24 cellular contexts compared by ENCODE assay signal in the genomic region with DNA sequence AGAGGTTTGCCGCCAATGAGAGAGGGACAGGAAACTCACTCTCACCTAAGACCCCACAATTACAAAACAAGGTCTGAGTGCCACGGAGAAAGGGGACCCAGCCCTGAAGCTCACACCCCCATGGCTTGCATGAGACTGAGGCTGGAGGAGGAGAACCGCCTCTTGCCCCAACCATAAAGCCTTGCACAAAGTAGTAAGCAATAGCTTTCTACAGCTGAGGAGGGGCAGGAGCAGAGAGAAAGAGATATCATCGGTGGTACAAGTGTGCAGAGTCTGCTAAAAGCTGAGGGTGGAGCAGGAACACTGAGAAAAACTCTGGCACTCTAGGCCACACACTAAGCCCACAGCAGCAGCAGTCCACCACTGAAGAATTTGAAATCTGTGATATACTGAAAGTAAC. TPM values are rescaled to one million over a fixed set of nuclear protein-coding genes. Genes with fewer than 3 reads are reported as not detected.
A peak's percentile ranks its signal among the peaks of the same experiment; 100 is the strongest.
DNase-seq lines count a peak whose midpoint lies in the region; ATAC-seq and TF ChIP-seq lines count a peak whose summit lies in the region.
"Had no signal": no experiment of that assay in that cellular context is flagged by ENCODE, and none has a peak within 500 bp of the region (broad histone marks: within the 10 kb centered on the region; RNA-seq: fewer than 3 reads in every experiment).

No MANE protein-coding gene starts in this region.

- H3K4me2 ChIP-seq in OCI-LY3 (ENCODE audit: low read length): peak overlapping the region; percentile 70
- H3K4me2 ChIP-seq: A549; BLaER1 treated with 17β-estradiol and CSF1 and Interleukin-3, amounts not matched to agents 10 nM and 100 nM; GM23338 had no signal

- peak in 1 of 2 donors; percentile 60 for ATAC-seq in natural killer cell treated with Interleukin-12 subunit alpha and Interleukin-12 subunit beta and Interleukin-15 and Interleukin-18, amount 100 ng/mL, for 72 hours
- ATAC-seq in aorta (ENCODE audit: low FRiP score): peak; percentile 38
- no peak for ATAC-seq in HG03432 (IDR thresholded peaks at IDR 0.05; ENCODE audit: unreplicated experiment)
- ATAC-seq: A549, GM12878, GM23338, HCT116 had no signal

- H3K9me3 ChIP-seq in OCI-LY3 (ENCODE audit: insufficient read depth, low read length) (no peaks in the 10 kb centered on the region), aorta (ENCODE audit: control insufficient read depth, low read length) (no peaks in the 10 kb centered on the region)
- H3K9me3 ChIP-seq: A549; BE2C; BLaER1 treated with 17β-estradiol and CSF1 and Interleukin-3, amounts not matched to agents 10 nM and 100 nM had no signal

- peaks cover 6% of the 10 kb centered on the region for H3K4me1 Mint-ChIP-seq in glutamatergic neuron (ENCODE audit: low read depth, unreplicated experiment)
- peaks cover 5 to 19% of the 10 kb centered on the region in 2 donors for H3K4me1 Mint-ChIP-seq in natural killer cell treated with Interleukin-12 subunit alpha and Interleukin-12 subunit beta and Interleukin-15 and Interleukin-18, amount 100 ng/mL, for 72 hours (ENCODE audit: low read depth in 2 of 2)
- H3K4me1 Mint-ChIP-seq: CD14-positive monocyte; CD8-positive, alpha-beta memory T cell; GM23338 had no signal

- H3K4me3 Mint-ChIP-seq in glutamatergic neuron (ENCODE audit: unreplicated experiment): no peak overlapping the region
- H3K4me3 Mint-ChIP-seq in natural killer cell treated with Interleukin-12 subunit alpha and Interleukin-12 subunit beta and Interleukin-15 and Interleukin-18, amount 100 ng/mL, for 72 hours: peak overlapping the region; percentile 32
- H3K4me3 Mint-ChIP-seq: CD4-positive, alpha-beta T cell; CD8-positive, alpha-beta memory T cell; GM23338; H9 had no signal

- no peak for DNase-seq in glutamatergic neuron
- DNase-seq in natural killer cell treated with Interleukin-12 subunit alpha and Interleukin-12 subunit beta and Interleukin-15 and Interleukin-18, amount 100 ng/mL, for 72 hours (ENCODE audit: low spot score): no peak
- no peak for DNase-seq in aorta
- no peak for DNase-seq in SK-N-DZ (ENCODE audit: low spot score)
- no peak for DNase-seq in SIG-M5 treated with dmso at 0.1 percent for 504 hours (lab: John Stamatoyannopoulos, UW; ENCODE audit: unreplicated experiment)
- DNase-seq: 8988T; ACHN; AML-193; BE2C; CD4-positive, alpha-beta T cell; CD8-positive, alpha-beta memory T cell; DMS 273 treated with DMSO at 0.1 percent for 48 hours; DMS79; EL; GDM1; H9 had no signal

- intact Hi-C loops in aorta (cut with DNase I): no loop called here

- peak overlapping the region; percentile 43; the same call in 1 of the 2 replicates for H2AFZ ChIP-seq in OCI-LY3 (ENCODE audit: low read depth, low read length)
- H2AFZ ChIP-seq: GM23338 had no signal

- peaks cover 5% of the 10 kb centered on the region for H3K36me3 Mint-ChIP-seq in glutamatergic neuron (ENCODE audit: unreplicated experiment)
- H3K36me3 Mint-ChIP-seq in natural killer cell treated with Interleukin-12 subunit alpha and Interleukin-12 subunit beta and Interleukin-15 and Interleukin-18, amount 100 ng/mL, for 72 hours: peaks cover 9% of the 10 kb centered on the region

- no peaks in the 10 kb centered on the region for H3K36me3 ChIP-seq in OCI-LY3 (replicated peaks; ENCODE audit: low read depth, low read length)
- peaks cover 3 to 8% of the 10 kb centered on the region in 2 donors for H3K36me3 ChIP-seq in aorta (ENCODE audit: control insufficient read depth in 1 of 2, insufficient read depth in 2 of 2, low read length in 1 of 2)
- H3K36me3 ChIP-seq: BE2C had no signal

- no peaks in the 10 kb centered on the region for H4K20me1 ChIP-seq in OCI-LY3 (ENCODE audit: insufficient read depth, low read length)
- H4K20me1 ChIP-seq: BLaER1 treated with 17β-estradiol and CSF1 and Interleukin-3, amounts not matched to agents 10 nM and 100 nM had no signal

- H3K27me3 ChIP-seq in OCI-LY3 (ENCODE audit: low read depth, low read length) (no peaks in the 10 kb centered on the region), aorta (ENCODE audit: control insufficient read depth in 1 of 2, insufficient read depth in 2 of 2, low read length in 1 of 2) (no peaks in the 10 kb centered on the region)
- H3K27me3 ChIP-seq: BE2C; BLaER1 treated with 17β-estradiol and CSF1 and Interleukin-3, amounts not matched to agents 10 nM and 100 nM had no signal

- no peaks in the 10 kb centered on the region for H3K79me2 ChIP-seq in OCI-LY3 (ENCODE audit: low read length)

- H3K9ac ChIP-seq in OCI-LY3 (ENCODE audit: low read length): peak overlapping the region; percentile 27; the same call in 1 of the 2 replicates
- H3K9ac ChIP-seq: BLaER1 treated with 17β-estradiol and CSF1 and Interleukin-3, amounts not matched to agents 10 nM and 100 nM had no signal

- H3K4me1 ChIP-seq in OCI-LY3 (ENCODE audit: low read length) (peaks cover 15% of the 10 kb centered on the region), aorta (ENCODE audit: control insufficient read depth in 1 of 2, insufficient read depth in 2 of 2, low read length in 2 of 2) (no peaks in the 10 kb centered on the region)
- H3K4me1 ChIP-seq: A549, BE2C had no signal

- peak overlapping the region; percentile 13 for H3K27ac Mint-ChIP-seq in glutamatergic neuron (ENCODE audit: unreplicated experiment)
- H3K27ac Mint-ChIP-seq in natural killer cell treated with Interleukin-12 subunit alpha and Interleukin-12 subunit beta and Interleukin-15 and Interleukin-18, amount 100 ng/mL, for 72 hours: peak overlapping the region in 1 of 2 donors; percentile 36
- H3K27ac Mint-ChIP-seq: CD4-positive, alpha-beta T cell; GM23338; H9 had no signal

- H3K4me3 ChIP-seq in OCI-LY3 (ENCODE audit: low read length) (peak overlapping the region; percentile 47), aorta (ENCODE audit: low read length in 2 of 2) (no peak overlapping the region)
- H3K4me3 ChIP-seq: A549; BLaER1 treated with 17β-estradiol and CSF1 and Interleukin-3, amounts not matched to agents 10 nM and 100 nM; GM12878; GM23338 had no signal

- WGBS in aorta, 2 donors: 81 to 87% methylated on average over 4 of the region's 4 CpGs

- H3K27ac ChIP-seq in OCI-LY3 (ENCODE audit: low read length): peak overlapping the region; percentile 66
- no peak overlapping the region for H3K27ac ChIP-seq in aorta (ENCODE audit: low read depth in 1 of 2, low read length in 2 of 2)
- H3K27ac ChIP-seq: A549; BLaER1 treated with 17β-estradiol and CSF1 and Interleukin-3, amounts not matched to agents 10 nM and 100 nM had no signal

- peaks cover 3% of the 10 kb centered on the region for H3K27me3 Mint-ChIP-seq in glutamatergic neuron (ENCODE audit: unreplicated experiment)
- H3K27me3 Mint-ChIP-seq in natural killer cell treated with Interleukin-12 subunit alpha and Interleukin-12 subunit beta and Interleukin-15 and Interleukin-18, amount 100 ng/mL, for 72 hours: no peaks in the 10 kb centered on the region
- H3K27me3 Mint-ChIP-seq: CD4-positive, alpha-beta T cell; CD8-positive, alpha-beta memory T cell had no signal

- H3K9me3 Mint-ChIP-seq in glutamatergic neuron (ENCODE audit: unreplicated experiment): no peaks in the 10 kb centered on the region
- H3K9me3 Mint-ChIP-seq in natural killer cell treated with Interleukin-12 subunit alpha and Interleukin-12 subunit beta and Interleukin-15 and Interleukin-18, amount 100 ng/mL, for 72 hours: no peaks in the 10 kb centered on the region
- H3K9me3 Mint-ChIP-seq: CD14-positive monocyte; CD4-positive, alpha-beta T cell; CD8-positive, alpha-beta memory T cell; GM23338 had no signal

- TF ChIP-seq CTCF in OCI-LY3 (IDR thresholded peaks at IDR 0.05; ENCODE audit: low read depth, low read length) (no peak), glutamatergic neuron (IDR thresholded peaks at IDR 0.05; ENCODE audit: partially characterized antibody, unreplicated experiment) (no peak)

RNA-seq across cellular contexts. Expression of gene OSTM1, which starts 37.7 kb away (rescaled TPM):
- total RNA-seq in glutamatergic neuron (ENCODE audit: unreplicated experiment) (47.7 TPM), aorta (10 to 100 TPM; 45.0 to 68.3 TPM)
- total RNA-seq in natural killer cell treated with Interleukin-12 subunit alpha and Interleukin-12 subunit beta and Interleukin-15 and Interleukin-18, amount 100 ng/mL, for 72 hours: 10 to 100 TPM; 37.7 to 55.6 TPM
- polyA plus RNA-seq in aorta: 10 to 100 TPM; 17.8 to 18.5 TPM
- polyA plus RNA-seq in SK-N-DZ (2014; cell fraction: cytosol; rRNA removed): 25.6 and 30.1 TPM in 2 replicates
- polyA plus RNA-seq in SK-N-DZ (2014; cell fraction: nucleus; rRNA removed): 16.9 and 36.0 TPM in 2 replicates
